ENCODE assay signal across 13 cellular contexts in the genomic region with DNA sequence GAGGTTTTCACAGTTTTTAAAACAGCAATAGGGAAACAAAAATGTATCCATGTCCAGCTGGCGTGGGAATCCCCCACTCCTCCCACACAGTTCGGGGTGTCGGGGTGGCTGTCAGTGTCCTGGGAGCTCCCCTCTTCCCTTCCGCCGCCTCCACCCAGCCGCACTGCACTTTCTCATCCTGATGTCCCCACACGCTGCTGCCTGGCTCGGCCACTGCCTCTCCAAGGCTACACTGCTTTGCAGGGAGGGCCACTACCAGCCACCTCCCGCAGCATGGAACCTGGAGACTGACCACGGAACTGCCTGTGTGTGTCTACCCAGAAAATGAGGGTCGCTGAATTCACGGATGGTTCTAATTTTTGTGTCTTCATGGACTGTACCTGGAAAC.
"Had no signal": no experiment of that assay in that cellular context is flagged by ENCODE, and none has a peak within 500 bp of the region (broad histone marks: within the 10 kb centered on the region; RNA-seq: fewer than 3 reads in every experiment).

No MANE protein-coding gene starts in this region.

- H3K9me3 ChIP-seq: right atrium auricular region, SJCRH30, uterus had no signal

- H3K4me3 Mint-ChIP-seq: activated CD4-positive, alpha-beta memory T cell treated with anti-CD3 and anti-CD28 coated beads for 36 hours; activated T-helper 1 cell treated with anti-CD3 and anti-CD28 coated beads, Interleukin-12 subunit alpha, Interleukin-12 subunit beta, Interleukin-2, Interleukin-4 antibody, amounts not matched to agents 30 ng/mL and 10 ng/mL and 1 ng/mL, durations not matched to agents 14 hours and 24 hours and 36 hours; mesothelial cell of epicardium; stimulated activated memory B cell treated with anti-CD40 and anti-IgM and Interleukin-4, amounts not matched to agents 10 μg/mL and 1 μg/mL and 100 μg/mL, for 72 hours had no signal

- H3K4me1 Mint-ChIP-seq: mesothelial cell of epicardium; stimulated activated memory B cell treated with anti-CD40 and anti-IgM and Interleukin-4, amounts not matched to agents 10 μg/mL and 1 μg/mL and 100 μg/mL, for 72 hours had no signal

- H3K27ac Mint-ChIP-seq: activated CD4-positive, alpha-beta memory T cell treated with anti-CD3 and anti-CD28 coated beads for 36 hours; activated T-helper 1 cell treated with anti-CD3 and anti-CD28 coated beads, Interleukin-12 subunit alpha, Interleukin-12 subunit beta, Interleukin-2, Interleukin-4 antibody, amounts not matched to agents 30 ng/mL and 10 ng/mL and 1 ng/mL, durations not matched to agents 14 hours and 24 hours and 36 hours; mesothelial cell of epicardium; stimulated activated memory B cell treated with anti-CD40 and anti-IgM and Interleukin-4, amounts not matched to agents 10 μg/mL and 1 μg/mL and 100 μg/mL, for 72 hours had no signal

- H3K27me3 Mint-ChIP-seq: activated CD4-positive, alpha-beta memory T cell treated with anti-CD3 and anti-CD28 coated beads for 36 hours; stimulated activated memory B cell treated with anti-CD40 and anti-IgM and Interleukin-4, amounts not matched to agents 10 μg/mL and 1 μg/mL and 100 μg/mL, for 72 hours had no signal

- H3K4me3 ChIP-seq: right atrium auricular region, SJCRH30, smooth muscle cell, uterus had no signal

- H3K9me3 Mint-ChIP-seq: activated CD4-positive, alpha-beta memory T cell treated with anti-CD3 and anti-CD28 coated beads for 36 hours; activated T-helper 1 cell treated with anti-CD3 and anti-CD28 coated beads, Interleukin-12 subunit alpha, Interleukin-12 subunit beta, Interleukin-2, Interleukin-4 antibody, amounts not matched to agents 30 ng/mL and 10 ng/mL and 1 ng/mL, durations not matched to agents 14 hours and 24 hours and 36 hours had no signal

- H3K27ac ChIP-seq: right atrium auricular region, SJCRH30, uterus had no signal

- H3K36me3 Mint-ChIP-seq: activated CD4-positive, alpha-beta memory T cell treated with anti-CD3 and anti-CD28 coated beads for 36 hours; mesothelial cell of epicardium had no signal

- DNase-seq: activated CD4-positive, alpha-beta memory T cell treated with anti-CD3 and anti-CD28 coated beads for 36 hours; activated CD8-positive, alpha-beta memory T cell treated with anti-CD3 and anti-CD28 coated beads, Interleukin-2, amount 50 U/mL, for 4 hours; activated naive CD4-positive, alpha-beta T cell; erythroblast; left ventricle myocardium superior; SJCRH30 had no signal

- H3K36me3 ChIP-seq: right atrium auricular region, SJCRH30, uterus had no signal

- ATAC-seq: activated CD4-positive, CD25-positive, alpha-beta regulatory T cell treated with anti-CD3 and anti-CD28 coated beads, Interleukin-2, amount 50 U/mL, for 24 hours; left ventricle myocardium superior; stimulated activated memory B cell treated with anti-CD40 and anti-IgM and Interleukin-4, amounts not matched to agents 10 μg/mL and 1 μg/mL and 100 μg/mL, for 72 hours had no signal

- H3K4me1 ChIP-seq: SJCRH30, uterus had no signal

- H3K27me3 ChIP-seq: right atrium auricular region, SJCRH30, uterus had no signal
